19 cellular contexts compared by ENCODE assay signal in the genomic region with DNA sequence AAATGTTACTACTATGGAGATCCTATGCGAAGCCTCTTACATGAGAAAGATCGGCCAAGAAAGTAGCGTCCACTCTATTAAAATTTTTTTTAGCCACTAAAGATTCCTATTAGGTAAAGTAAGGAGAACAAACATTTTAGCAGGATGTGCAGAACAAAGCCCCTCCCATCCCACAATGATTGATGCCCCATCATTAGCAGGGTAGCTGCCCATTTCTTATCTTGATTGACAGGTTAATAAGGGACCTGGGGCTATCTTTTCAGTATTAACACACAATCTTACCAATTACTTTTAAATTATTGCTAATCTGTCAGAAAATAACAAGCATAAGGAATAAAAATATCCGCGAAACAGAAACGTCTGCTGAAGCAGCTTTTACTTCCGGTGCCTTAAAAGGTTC. TPM values are rescaled to one million over a fixed set of nuclear protein-coding genes. Genes with fewer than 3 reads are reported as not detected.
A peak's percentile ranks its signal among the peaks of the same experiment; 100 is the strongest.
DNase-seq lines count a peak whose midpoint lies in the region; ATAC-seq, FAIRE-seq and TF ChIP-seq lines count a peak whose summit lies in the region.
"Had no signal": no experiment of that assay in that cellular context is flagged by ENCODE, and none has a peak within 500 bp of the region (broad histone marks: within the 10 kb centered on the region; RNA-seq: fewer than 3 reads in every experiment).

No MANE protein-coding gene starts in this region.

- peaks cover 3% of the 10 kb centered on the region for H3K79me2 ChIP-seq in endothelial cell of umbilical vein (ENCODE audit: control insufficient read depth, insufficient read depth, low read length)
- peaks cover 14% of the 10 kb centered on the region for H3K79me2 ChIP-seq in osteoblast (ENCODE audit: insufficient read depth, low read length)

- no peaks in the 10 kb centered on the region for H3K9me1 ChIP-seq in endothelial cell of umbilical vein (replicated peaks; ENCODE audit: control insufficient read depth, extremely low read depth, insufficient read depth, low read length)

- ATAC-seq in GM18511 (IDR thresholded peaks at IDR 0.05; ENCODE audit: unreplicated experiment) = no peak
- ATAC-seq in GM19395 (IDR thresholded peaks at IDR 0.05; ENCODE audit: unreplicated experiment) = no peak
- ATAC-seq: activated naive CD8-positive, alpha-beta T cell treated with anti-CD3 and anti-CD28 coated beads, Interleukin-2, amount 50 U/mL, for 24 hours; effector memory CD8-positive, alpha-beta T cell; T-helper 17 cell had no signal

- no peak for DNase-seq in endothelial cell of umbilical vein (ENCODE audit: low read depth, low spot score)
- no peak for DNase-seq in osteoblast (ENCODE audit: insufficient read length, low spot score, missing footprints)
- DNase-seq in G401 (ENCODE audit: low spot score) = no peak
- DNase-seq: activated CD4-positive, CD25-positive, alpha-beta regulatory T cell; activated CD8-positive, alpha-beta memory T cell treated with anti-CD3 and anti-CD28 coated beads for 24 hours; activated naive CD8-positive, alpha-beta T cell treated with anti-CD3 and anti-CD28 coated beads, Interleukin-2, amount 50 U/mL, for 24 hours; effector memory CD8-positive, alpha-beta T cell; KBM-7; NCI-H2029; NCI-H524 treated with DMSO at 0.1 percent for 48 hours; SHP77 treated with DMSO at 0.1 percent for 48 hours; T-helper 17 cell had no signal

- in situ Hi-C loops in G401 (cut with HindIII; ENCODE audit: low sequenced_read_pairs) = no loop called here

- no peak overlapping the region for H2AFZ ChIP-seq in endothelial cell of umbilical vein (ENCODE audit: low read depth, low read length)
- no peak overlapping the region for H2AFZ ChIP-seq in osteoblast (ENCODE audit: low read length)

- no peak overlapping the region for H3K9ac ChIP-seq in BLaER1 treated with 17β-estradiol and CSF1 and Interleukin-3, amounts not matched to agents 10 nM and 100 nM
- H3K9ac ChIP-seq in HUES48 (ENCODE audit: low read depth, low read length) = no peak overlapping the region
- no peak overlapping the region for H3K9ac ChIP-seq in endothelial cell of umbilical vein (replicated peaks; ENCODE audit: extremely low read depth, insufficient read depth, low read length)

- H3K27ac ChIP-seq in BLaER1 treated with 17β-estradiol and CSF1 and Interleukin-3, amounts not matched to agents 10 nM and 100 nM = no peak overlapping the region
- H3K27ac ChIP-seq in HUES48 (ENCODE audit: low read depth, low read length) (peak overlapping the region; percentile 53), endothelial cell of umbilical vein (ENCODE audit: insufficient read depth, low read depth, low read length) (no peak overlapping the region), osteoblast (ENCODE audit: low read depth, low read length) (no peak overlapping the region)
- H3K27ac ChIP-seq: HL-60 had no signal

- TF ChIP-seq CTCF in endothelial cell of umbilical vein (IDR thresholded peaks at IDR 0.05; ENCODE audit: extremely low read depth in 1 of 2, insufficient read depth in 1 of 2, low read depth in 1 of 2, low read length in 2 of 2) (no peak), osteoblast (IDR thresholded peaks at IDR 0.05; ENCODE audit: extremely low read depth, low read depth, low read length) (no peak)

- BruUV-seq in endothelial cell of umbilical vein (replicated peaks; lab: Mats Ljungman, UMichigan) = no TSS peak

- dilution Hi-C loops in endothelial cell of umbilical vein (cut with MboI; ENCODE audit: extremely low pct_ligation_motif_present, low sequenced_read_pairs) = no loop called here

- POLR2A ChIA-PET in endothelial cell of umbilical vein (lab: Charles Lee) = no interaction called here

- H3K4me2 ChIP-seq in BLaER1 treated with 17β-estradiol and CSF1 and Interleukin-3, amounts not matched to agents 10 nM and 100 nM = peak overlapping the region in 7 of 11 experiments; percentile 3 to 47 (median 17); a peak in 7 of 22 replicates
- H3K4me2 ChIP-seq in endothelial cell of umbilical vein (ENCODE audit: insufficient read depth, low read length) (peak overlapping the region; percentile 21), osteoblast (ENCODE audit: insufficient read depth, low read length) (peak overlapping the region; percentile 61)

- H3K4me1 ChIP-seq in BLaER1 treated with 17β-estradiol and CSF1 and Interleukin-3, amounts not matched to agents 10 nM and 100 nM = peaks cover 4 to 20% (median 8%) of the 10 kb centered on the region in 10 experiments; a peak in 13 of 20 replicates
- H3K4me1 ChIP-seq in HUES48 (ENCODE audit: control insufficient read depth, insufficient read depth, low read length) = peaks cover 31% of the 10 kb centered on the region
- H3K4me1 ChIP-seq in endothelial cell of umbilical vein (ENCODE audit: control insufficient read depth, extremely low read depth, insufficient read depth, low read length) = peaks cover 22% of the 10 kb centered on the region
- peaks cover 6% of the 10 kb centered on the region for H3K4me1 ChIP-seq in osteoblast (ENCODE audit: insufficient read depth, low read length)

- CTCF ChIA-PET in endothelial cell of umbilical vein (lab: Charles Lee) = interaction anchor here (0.9 to 10.8 kb wide), 14 partner anchors 13 to 1243 kb away, joined by 3 to 316 read pairs (median 6); no protein-coding TSS in a partner anchor

- no peaks in the 10 kb centered on the region; a peak in 1 of 22 replicates for H3K9me3 ChIP-seq in BLaER1 treated with 17β-estradiol and CSF1 and Interleukin-3, amounts not matched to agents 10 nM and 100 nM (replicated peaks in 1 of 11)
- H3K9me3 ChIP-seq in HUES48 (ENCODE audit: control insufficient read depth, insufficient read depth, low read length) (no peaks in the 10 kb centered on the region), endothelial cell of umbilical vein (replicated peaks; ENCODE audit: control insufficient read depth, insufficient read depth, low read length) (no peaks in the 10 kb centered on the region), osteoblast (ENCODE audit: low read depth, low read length) (no peaks in the 10 kb centered on the region)

- intact Hi-C loops in endothelial cell of umbilical vein (cut with micrococcal nuclease) = loop anchor here (5.0 kb wide), 3 partner anchors 60 to 515 kb away; no protein-coding TSS in a partner anchor

- no peak overlapping the region for H3K4me3 ChIP-seq in BLaER1 treated with 17β-estradiol and CSF1 and Interleukin-3, amounts not matched to agents 10 nM and 100 nM
- H3K4me3 ChIP-seq in HUES48 (ENCODE audit: low read depth, low read length) = peak overlapping the region; percentile 47
- no peak overlapping the region for H3K4me3 ChIP-seq in endothelial cell of umbilical vein (replicated peaks in 1 of 3; ENCODE audit: insufficient read depth in 1 of 3, low read depth in 1 of 3, low read length in 3 of 3)
- no peak overlapping the region for H3K4me3 ChIP-seq in osteoblast (ENCODE audit: insufficient read depth, low read length)

- peaks cover 0 to 13% (median 6%) of the 10 kb centered on the region in 11 experiments; a peak in 11 of 22 replicates for H3K27me3 ChIP-seq in BLaER1 treated with 17β-estradiol and CSF1 and Interleukin-3, amounts not matched to agents 10 nM and 100 nM
- peaks cover 16% of the 10 kb centered on the region for H3K27me3 ChIP-seq in HUES48 (ENCODE audit: control insufficient read depth, insufficient read depth, low read length)
- peaks cover 2 to 3% of the 10 kb centered on the region in 2 experiments for H3K27me3 ChIP-seq in endothelial cell of umbilical vein (ENCODE audit: control insufficient read depth in 2 of 2, insufficient read depth in 2 of 2, low read length in 2 of 2)
- H3K27me3 ChIP-seq in osteoblast (ENCODE audit: insufficient read depth, low read length) = no peaks in the 10 kb centered on the region

- peaks cover 0 to 51% (median 29%) of the 10 kb centered on the region in 11 experiments; a peak in 16 of 22 replicates for H4K20me1 ChIP-seq in BLaER1 treated with 17β-estradiol and CSF1 and Interleukin-3, amounts not matched to agents 10 nM and 100 nM
- H4K20me1 ChIP-seq in endothelial cell of umbilical vein (replicated peaks; ENCODE audit: control insufficient read depth, extremely low read depth, insufficient read depth, low read length) (no peaks in the 10 kb centered on the region), osteoblast (ENCODE audit: insufficient read depth, low read length) (no peaks in the 10 kb centered on the region)

- H3K36me3 ChIP-seq in BLaER1 treated with 17β-estradiol and CSF1 and Interleukin-3, amounts not matched to agents 10 nM and 100 nM = peaks cover 0 to 3% (median 0%) of the 10 kb centered on the region in 11 experiments; a peak in 3 of 22 replicates
- H3K36me3 ChIP-seq in HUES48 (ENCODE audit: control insufficient read depth, insufficient read depth, low read length) (no peaks in the 10 kb centered on the region), endothelial cell of umbilical vein (ENCODE audit: control insufficient read depth in 2 of 2, extremely low read depth in 1 of 2, insufficient read depth in 2 of 2, low read length in 2 of 2) (no peaks in the 10 kb centered on the region), osteoblast (ENCODE audit: insufficient read depth, low read length) (no peaks in the 10 kb centered on the region)

- peak; percentile 12 for FAIRE-seq in endothelial cell of umbilical vein (lab: Jason Lieb, UNC)

- no peak for TF ChIP-seq POLR2A in endothelial cell of umbilical vein (IDR thresholded peaks at IDR 0.05; ENCODE audit: low read depth, low read length)

RNA-seq across cellular contexts. Expression of a gene that starts 5.2 kb away (rescaled TPM):
- total RNA-seq in endothelial cell of umbilical vein (9.1 and 11.1 TPM in 2 replicates), osteoblast (15.2 and 21.8 TPM in 2 replicates)
- polyA plus RNA-seq in endothelial cell of umbilical vein = 6.2 and 7.5 TPM in 2 replicates
- 3.2 and 3.6 TPM in 2 replicates for polyA plus RNA-seq in endothelial cell of umbilical vein (2011; cell fraction: cytosol; rRNA removed)
- 6.6 and 6.7 TPM in 2 replicates for polyA plus RNA-seq in endothelial cell of umbilical vein (2011; cell fraction: nucleus; rRNA removed)
- 7.7 and 20.4 TPM in 2 replicates for polyA plus RNA-seq in endothelial cell of umbilical vein (2012)
- 8.6 and 11.0 TPM in 2 replicates for polyA minus RNA-seq in endothelial cell of umbilical vein
- 7.0 TPM for polyA minus RNA-seq in endothelial cell of umbilical vein (2011; cell fraction: cytosol; rRNA and poly(A)+ RNA removed)
- 10.7 and 17.3 TPM in 2 replicates for polyA minus RNA-seq in endothelial cell of umbilical vein (2011; cell fraction: nucleus; rRNA and poly(A)+ RNA removed)
- total RNA-seq in G401 (2014; rRNA removed; shearing (Covaris generic)) = 0.14 and 0.18 TPM in 2 replicates

RNA-seq across cellular contexts. Expression of a gene that starts 31.8 kb away (rescaled TPM):
- total RNA-seq in endothelial cell of umbilical vein (not detected in 2 replicates), osteoblast (under 0.01 TPM in 1 of 2 replicates, not detected in the other)
- not detected in 2 replicates for polyA plus RNA-seq in endothelial cell of umbilical vein
- polyA plus RNA-seq in endothelial cell of umbilical vein (2011; cell fraction: cytosol; rRNA removed) = not detected in 2 replicates
- polyA plus RNA-seq in endothelial cell of umbilical vein (2011; cell fraction: nucleus; rRNA removed) = not detected in 2 replicates
- polyA plus RNA-seq in endothelial cell of umbilical vein (2012) = not detected in 2 replicates
- not detected in 2 replicates for polyA minus RNA-seq in endothelial cell of umbilical vein
- polyA minus RNA-seq in endothelial cell of umbilical vein (2011; cell fraction: cytosol; rRNA and poly(A)+ RNA removed) = not detected
- not detected in 2 replicates for polyA minus RNA-seq in endothelial cell of umbilical vein (2011; cell fraction: nucleus; rRNA and poly(A)+ RNA removed)
- total RNA-seq in G401 (2014; rRNA removed; shearing (Covaris generic)) = not detected in 2 replicates
- total RNA-seq: activated T-helper 1 cell treated with anti-CD3 and anti-CD28 coated beads, Interleukin-12 subunit alpha, Interleukin-12 subunit beta, Interleukin-2, Interleukin-4 antibody, amounts not matched to agents 30 ng/mL and 10 ng/mL and 1 ng/mL, durations not matched to agents 14 hours and 24 hours and 36 hours; OCI-LY7 had no signal
